Comparison of ENCODE assay signal across 21 cellular contexts in genomic region chr1:92820024-92820423, GRCh38. TPM values are rescaled to one million over a fixed set of nuclear protein-coding genes. Genes with fewer than 3 reads are reported as not detected.
A peak's percentile ranks its signal among the peaks of the same experiment; 100 is the strongest.
DNase-seq lines count a peak whose midpoint lies in the region; ATAC-seq and TF ChIP-seq lines count a peak whose summit lies in the region.
"Had no signal": no experiment of that assay in that cellular context is flagged by ENCODE, and none has a peak within 500 bp of the region (broad histone marks: within the 10 kb centered on the region; RNA-seq: fewer than 3 reads in every experiment).

No MANE protein-coding gene starts in this region.

- H3K4me1 Mint-ChIP-seq in natural killer cell = no peaks in the 10 kb centered on the region
- H3K4me1 Mint-ChIP-seq: activated naive CD8-positive, alpha-beta T cell treated with anti-CD3 and anti-CD28 coated beads, Interleukin-2, amount 50 U/mL, for 24 hours; nephron had no signal

- ATAC-seq in upper lobe of right lung = peak; percentile 63
- ATAC-seq in GM21619 (IDR thresholded peaks at IDR 0.05; ENCODE audit: unreplicated experiment) = no peak
- no peak for ATAC-seq in natural killer cell
- ATAC-seq: activated naive CD8-positive, alpha-beta T cell treated with anti-CD3 and anti-CD28 coated beads, Interleukin-2, amount 50 U/mL, for 24 hours; left colon; stimulated activated naive CD8-positive, alpha-beta T cell treated with anti-CD3 and anti-CD28 coated beads, Interleukin-15, Interleukin-2, amounts not matched to agents 100 U/mL and 50 U/mL, for 24 hours had no signal

- H3K27ac Mint-ChIP-seq in natural killer cell = no peak overlapping the region
- H3K27ac Mint-ChIP-seq: activated naive CD8-positive, alpha-beta T cell treated with anti-CD3 and anti-CD28 coated beads, Interleukin-2, amount 50 U/mL, for 24 hours; nephron; progenitor cell of endocrine pancreas had no signal

- no peaks in the 10 kb centered on the region for H3K9me3 ChIP-seq in upper lobe of right lung
- H3K9me3 ChIP-seq: tibial artery had no signal

- H3K4me3 ChIP-seq in fibroblast of the aortic adventitia (ENCODE audit: low read depth, low read length) (no peak overlapping the region), upper lobe of right lung (no peak overlapping the region)
- H3K4me3 ChIP-seq: tibial artery had no signal

- H3K27me3 ChIP-seq in upper lobe of right lung = no peaks in the 10 kb centered on the region
- H3K27me3 ChIP-seq: tibial artery had no signal

- no peaks in the 10 kb centered on the region for H3K36me3 Mint-ChIP-seq in natural killer cell

- DNase-seq in ELF-1 (ENCODE audit: low read depth, low spot score) (peak; percentile 57), RPMI7951 (ENCODE audit: low read depth) (peak; percentile 25), fibroblast of the aortic adventitia (ENCODE audit: low read depth) (no peak), upper lobe of right lung (no peak), natural killer cell (no peak), UCSD-AML1 (lab: John Stamatoyannopoulos, UW; ENCODE audit: unreplicated experiment) (no peak)
- DNase-seq: activated CD4-positive, alpha-beta T cell treated with anti-CD3 and anti-CD28 coated beads for 4 hours; activated effector memory CD4-positive, alpha-beta T cell treated with Interleukin-2 at 50 U/mL for 16 hours; activated naive CD8-positive, alpha-beta T cell treated with anti-CD3 and anti-CD28 coated beads, Interleukin-2, amount 50 U/mL, for 24 hours; C1 segment of cervical spinal cord; left colon; NCI-H1694 treated with DMSO at 0.1 percent for 48 hours; NCI-H82; stimulated activated CD4-positive, alpha-beta T cell treated with anti-CD3 and anti-CD28 coated beads, Interleukin-2, amount 100 ng/mL, for 24 hours; stimulated activated naive CD8-positive, alpha-beta T cell treated with anti-CD3 and anti-CD28 coated beads, Interleukin-15, Interleukin-2, amounts not matched to agents 100 U/mL and 50 U/mL, for 24 hours; T-helper 1 cell; tibial artery had no signal

- H3K9me3 Mint-ChIP-seq in natural killer cell = no peaks in the 10 kb centered on the region
- H3K9me3 Mint-ChIP-seq: activated naive CD8-positive, alpha-beta T cell treated with anti-CD3 and anti-CD28 coated beads, Interleukin-2, amount 50 U/mL, for 24 hours; nephron had no signal

- no peaks in the 10 kb centered on the region for H3K36me3 ChIP-seq in upper lobe of right lung
- H3K36me3 ChIP-seq: tibial artery had no signal

- peak; percentile 6 for TF ChIP-seq CTCF in fibroblast of the aortic adventitia (IDR thresholded peaks at IDR 0.05; ENCODE audit: insufficient read depth, low read length)
- no peak for TF ChIP-seq CTCF in upper lobe of right lung (IDR thresholded peaks at IDR 0.05)
- TF ChIP-seq CTCF in natural killer cell (IDR thresholded peaks at IDR 0.05) = no peak

- intact Hi-C loops in upper lobe of right lung (cut with DNase I) = no loop called here
- intact Hi-C loops in natural killer cell (cut with micrococcal nuclease) = no loop called here

- H3K27me3 Mint-ChIP-seq in natural killer cell (ENCODE audit: low read depth in 2 of 2) = peaks cover 14 to 16% of the 10 kb centered on the region in 2 donors
- H3K27me3 Mint-ChIP-seq: progenitor cell of endocrine pancreas had no signal

- no peak overlapping the region for H3K4me3 Mint-ChIP-seq in natural killer cell
- H3K4me3 Mint-ChIP-seq: activated naive CD8-positive, alpha-beta T cell treated with anti-CD3 and anti-CD28 coated beads, Interleukin-2, amount 50 U/mL, for 24 hours; nephron had no signal

- no peaks in the 10 kb centered on the region for H3K4me1 ChIP-seq in upper lobe of right lung
- H3K4me1 ChIP-seq: tibial artery had no signal

- no peak overlapping the region for H3K27ac ChIP-seq in upper lobe of right lung
- H3K27ac ChIP-seq: HL-60, tibial artery had no signal

RNA-seq across cellular contexts. Expression of gene RPL5, which starts 11.8 kb away (rescaled TPM):
- total RNA-seq in RPMI7951 (2014; rRNA removed; shearing (Covaris generic)) = 1,182 and 1,311 TPM in 2 replicates
- total RNA-seq in fibroblast of the aortic adventitia (ENCODE audit: low replicate concordance) (935 and 1,772 TPM in 2 replicates), upper lobe of right lung (711 TPM), natural killer cell (100 to 1,000 TPM; 573 to 679 (median 647) TPM)

RNA-seq across cellular contexts. Expression of gene EVI5, which starts 35.1 kb away (rescaled TPM):
- total RNA-seq in RPMI7951 (2014; rRNA removed; shearing (Covaris generic)) = 11.8 and 12.6 TPM in 2 replicates
- total RNA-seq in fibroblast of the aortic adventitia (ENCODE audit: low replicate concordance) (55.3 and 126 TPM in 2 replicates), upper lobe of right lung (43.7 TPM), natural killer cell (1 to 10 TPM; 3.9 to 6.0 (median 5.5) TPM)

Comparison
In these comparisons a context has a peak if more than half of its experiments do, and no peak if none do; other contexts are left out.
1. DNase-seq: peak in ELF-1 (single experiment) and RPMI7951 (single experiment); none in fibroblast of the aortic adventitia (single experiment), upper lobe of right lung (single experiment), natural killer cell (single experiment) and UCSD-AML1 (single experiment).